Comparison of ENCODE assay signal across 11 cellular contexts in genomic region chr6:156379946-156380707, GRCh38.
A peak's percentile ranks its signal among the peaks of the same experiment; 100 is the strongest.
DNase-seq lines count a peak whose midpoint lies in the region; ATAC-seq and TF ChIP-seq lines count a peak whose summit lies in the region.
"Had no signal": no experiment of that assay in that cellular context is flagged by ENCODE, and none has a peak within 500 bp of the region (broad histone marks: within the 10 kb centered on the region; RNA-seq: fewer than 3 reads in every experiment).

No MANE protein-coding gene starts in this region.

- H3K36me3 ChIP-seq in GM23338 (ENCODE audit: insufficient read depth) = no peaks in the 10 kb centered on the region
- H3K36me3 ChIP-seq: tibial artery had no signal

- ATAC-seq in GM23338 = no peak
- ATAC-seq in GM21381 (IDR thresholded peaks at IDR 0.05; ENCODE audit: unreplicated experiment) = no peak
- no peak for ATAC-seq in GM19397 (IDR thresholded peaks at IDR 0.05; ENCODE audit: unreplicated experiment)

- no peak overlapping the region for H3K27ac Mint-ChIP-seq in GM23338

- H3K27ac ChIP-seq in GM23338 (ENCODE audit: low read depth) = no peak overlapping the region
- no peak overlapping the region for H3K27ac ChIP-seq in coronary artery

- H3K4me3 ChIP-seq in GM23338 = no peak overlapping the region
- no peak overlapping the region for H3K4me3 ChIP-seq in coronary artery
- H3K4me3 ChIP-seq: lung, tibial artery had no signal

- H3K9me3 Mint-ChIP-seq in GM23338 = no peaks in the 10 kb centered on the region

- no peaks in the 10 kb centered on the region for H3K36me3 Mint-ChIP-seq in GM23338 (ENCODE audit: low read depth)

- H3K4me2 ChIP-seq in GM23338 = 0 out of 2 replicates have a peak overlapping the region, but pooled peaks have one; percentile 5

- no peaks in the 10 kb centered on the region for H3K27me3 Mint-ChIP-seq in GM23338 (ENCODE audit: insufficient read depth, low read depth, poor library complexity)

- no peaks in the 10 kb centered on the region for H4K20me1 ChIP-seq in GM23338 (replicated peaks; ENCODE audit: insufficient read depth)

- TF ChIP-seq CTCF in GM23338 (conservative IDR thresholded peaks at IDR 0.05; ENCODE audit: low read depth in 2 of 2) (no peak), GM10266 (IDR thresholded peaks at IDR 0.05; ENCODE audit: control insufficient read depth, insufficient read depth, low read depth, missing control alignments) (no peak), coronary artery (IDR thresholded peaks at IDR 0.05) (no peak)

- H3K4me3 Mint-ChIP-seq in GM23338 = no peak overlapping the region

- peaks cover 5% of the 10 kb centered on the region; the same call in 1 of the 2 replicates for H3K4me1 ChIP-seq in GM23338 (ENCODE audit: insufficient read depth)

- DNase-seq in GM23338 (ENCODE audit: low spot score) = no peak
- DNase-seq in NCI-H226 = peak; percentile 7
- DNase-seq in dermis blood vessel endothelial cell = peak; percentile 4
- DNase-seq in retina = peak; percentile 62
- DNase-seq in GM10266 (ENCODE audit: extremely low spot score) = no peak
- DNase-seq in coronary artery (ENCODE audit: low spot score) = no peak
- DNase-seq: NCI-H2171, tibial artery had no signal

- peaks cover 14% of the 10 kb centered on the region for H3K4me1 Mint-ChIP-seq in GM23338

- no peaks in the 10 kb centered on the region for H3F3A ChIP-seq in GM23338 (replicated peaks; ENCODE audit: low read depth)

- no peaks in the 10 kb centered on the region for H3K9me2 ChIP-seq in GM23338 (ENCODE audit: insufficient read depth)

- H3K79me2 ChIP-seq in GM23338 (replicated peaks; ENCODE audit: insufficient read depth) = no peaks in the 10 kb centered on the region

- H3K27me3 ChIP-seq in GM23338 (ENCODE audit: insufficient read depth) = no peaks in the 10 kb centered on the region
- H3K27me3 ChIP-seq: tibial artery had no signal

- no peak overlapping the region for H2AFZ ChIP-seq in GM23338

TF ChIP-seq in GM23338, 12 proteins besides CTCF, POLR2A, EP300 and RAD21:
- TF ChIP-seq JUNB (IDR thresholded peaks at IDR 0.05; ENCODE audit: unreplicated experiment) (no peak), EZH2phosphoT487 (IDR thresholded peaks at IDR 0.05; ENCODE audit: unreplicated experiment) (no peak), EZH2 (IDR thresholded peaks at IDR 0.05; ENCODE audit: low read depth, unreplicated experiment) (no peak), REST (IDR thresholded peaks at IDR 0.05; ENCODE audit: unreplicated experiment) (no peak), ZNF462 (CRISPR knock-in tag; IDR thresholded peaks at IDR 0.05) (no peak), POLR2AphosphoS5 (IDR thresholded peaks at IDR 0.05; ENCODE audit: low read depth) (no peak), ZNF114 (CRISPR knock-in tag; IDR thresholded peaks at IDR 0.05) (no peak), STAT1 (IDR thresholded peaks at IDR 0.05; ENCODE audit: unreplicated experiment) (no peak)

Comparison
In these comparisons a context has a peak if more than half of its experiments do, and no peak if none do; other contexts are left out.
1. DNase-seq: peak in NCI-H226 (single experiment), dermis blood vessel endothelial cell (single experiment) and retina (single experiment); none in GM23338 (single experiment), GM10266 (single experiment) and coronary artery (single experiment).